Comparison of ENCODE assay signal across 20 cellular contexts in genomic region chr22:38285015-38285414, GRCh38. TPM values are rescaled to one million over a fixed set of nuclear protein-coding genes. Genes with fewer than 3 reads are reported as not detected.
DNase-seq lines count a peak whose midpoint lies in the region; ATAC-seq and TF ChIP-seq lines count a peak whose summit lies in the region.
"Had no signal": no experiment of that assay in that cellular context is flagged by ENCODE, and none has a peak within 500 bp of the region (broad histone marks: within the 10 kb centered on the region; RNA-seq: fewer than 3 reads in every experiment).

No MANE protein-coding gene starts in this region.

- H3K27ac Mint-ChIP-seq in chondrocyte (ENCODE audit: unreplicated experiment): peak overlapping the region; percentile 47
- peak overlapping the region; percentile 91 for H3K27ac Mint-ChIP-seq in nephron progenitor cell
- peak overlapping the region in 1 of 7 donors; percentile 36 for H3K27ac Mint-ChIP-seq in CD4-positive, alpha-beta memory T cell
- H3K27ac Mint-ChIP-seq: activated T-cell treated with anti-CD3 and anti-CD28 coated beads, Interleukin-2, amount 50 U/mL, for 72 hours had no signal

- H3K4me2 ChIP-seq in PC-9: no peak overlapping the region

- in situ Hi-C loops in transverse colon (cut with MboI; ENCODE audit: low pct_ligation_motif_present in 1 of 4, low pct_unique_long_range_greater_than_20kb in 1 of 4, low sequenced_read_pairs in 3 of 4): no loop called here

- H3K36me3 ChIP-seq in PC-9 (ENCODE audit: low read depth): no peaks in the 10 kb centered on the region
- no peaks in the 10 kb centered on the region for H3K36me3 ChIP-seq in transverse colon
- H3K36me3 ChIP-seq in CD4-positive, alpha-beta memory T cell (ENCODE audit: insufficient read depth, low read length): no peaks in the 10 kb centered on the region
- H3K36me3 ChIP-seq: ovary had no signal

- no peak for ATAC-seq in HG03565 (IDR thresholded peaks at IDR 0.05; ENCODE audit: unreplicated experiment)
- ATAC-seq: activated T-cell treated with anti-CD3 and anti-CD28 coated beads, Interleukin-2, amount 50 U/mL, for 72 hours; esophagus mucosa; Panc1 had no signal

- no peaks in the 10 kb centered on the region for H3K27me3 ChIP-seq in PC-9 (ENCODE audit: insufficient read depth, low read depth)
- no peaks in the 10 kb centered on the region for H3K27me3 ChIP-seq in transverse colon
- no peaks in the 10 kb centered on the region for H3K27me3 ChIP-seq in CD4-positive, alpha-beta memory T cell (ENCODE audit: insufficient read depth, low read length)
- H3K27me3 ChIP-seq: ovary, testis had no signal

- DNase-seq in PC-9: no peak
- DNase-seq in chondrocyte (ENCODE audit: low spot score): no peak
- DNase-seq in nephron progenitor cell: no peak
- DNase-seq in transverse colon: no peak
- DNase-seq in CD4-positive, alpha-beta memory T cell: no peak
- no peak for DNase-seq in COLO829 (ENCODE audit: low spot score)
- DNase-seq: activated CD8-positive, alpha-beta memory T cell treated with anti-CD3 and anti-CD28 coated beads for 24 hours; activated naive CD4-positive, alpha-beta T cell treated with anti-CD3 and anti-CD28 coated beads, Interleukin-2, amount 50 U/mL, for 16 hours; activated T-cell treated with anti-CD3 and anti-CD28 coated beads, Interleukin-2, amount 50 U/mL, for 72 hours; AML-193; aorta; DND-41; KG1; NCI-H345; ovary; T-helper 2 cell; testis had no signal

- H3K9me3 Mint-ChIP-seq in chondrocyte (ENCODE audit: low read depth): no peaks in the 10 kb centered on the region
- no peaks in the 10 kb centered on the region for H3K9me3 Mint-ChIP-seq in nephron progenitor cell
- H3K9me3 Mint-ChIP-seq in CD4-positive, alpha-beta memory T cell: no peaks in the 10 kb centered on the region
- H3K9me3 Mint-ChIP-seq: activated T-cell treated with anti-CD3 and anti-CD28 coated beads, Interleukin-2, amount 50 U/mL, for 72 hours had no signal

- no peaks in the 10 kb centered on the region for H4K20me1 ChIP-seq in PC-9 (ENCODE audit: insufficient read depth)

- H3K4me1 Mint-ChIP-seq in chondrocyte (ENCODE audit: low read depth) (peaks cover 20% of the 10 kb centered on the region), nephron progenitor cell (peaks cover 39% of the 10 kb centered on the region)
- H3K4me1 Mint-ChIP-seq in CD4-positive, alpha-beta memory T cell: no peaks in the 10 kb centered on the region

- POLR2A ChIA-PET in PC-9 (lab: Charles Lee; ENCODE audit: unreplicated experiment): interaction anchor here (0.6 kb wide), 1 partner anchor 33 kb away, joined by 5 read pairs; no protein-coding TSS in a partner anchor
- POLR2A ChIA-PET in CD4-positive, alpha-beta memory T cell (lab: Charles Lee; ENCODE audit: partially characterized antibody): interaction anchor here (2.2 kb wide), 1 partner anchor 12 kb away, joined by 5 read pairs; the partner anchor contains the start of gene TMEM184B

- H3K9me3 ChIP-seq in PC-9 (ENCODE audit: insufficient read depth, low read depth) (no peaks in the 10 kb centered on the region), transverse colon (no peaks in the 10 kb centered on the region)
- no peaks in the 10 kb centered on the region for H3K9me3 ChIP-seq in CD4-positive, alpha-beta memory T cell (ENCODE audit: control insufficient read depth in 1 of 2, low read length in 2 of 2)
- H3K9me3 ChIP-seq: ovary, testis had no signal

- H3F3A ChIP-seq in PC-9 (ENCODE audit: insufficient read depth, low read depth): peaks cover 77% of the 10 kb centered on the region

- no peak for TF ChIP-seq CTCF in PC-9 (conservative IDR thresholded peaks at IDR 0.05)
- no peak for TF ChIP-seq CTCF in chondrocyte (IDR thresholded peaks at IDR 0.05)
- no peak for TF ChIP-seq CTCF in nephron progenitor cell (IDR thresholded peaks at IDR 0.05)
- TF ChIP-seq CTCF in transverse colon (IDR thresholded peaks at IDR 0.05): no peak

- CTCF ChIA-PET in PC-9 (lab: Charles Lee): no interaction called here
- CTCF ChIA-PET in CD4-positive, alpha-beta memory T cell (lab: Charles Lee; ENCODE audit: partially characterized antibody): interaction anchor here (0.7 kb wide), 1 partner anchor 331 kb away, joined by 3 read pairs; no protein-coding TSS in a partner anchor

- H3K4me3 Mint-ChIP-seq in chondrocyte (ENCODE audit: unreplicated experiment): no peak overlapping the region
- no peak overlapping the region for H3K4me3 Mint-ChIP-seq in nephron progenitor cell
- H3K4me3 Mint-ChIP-seq in CD4-positive, alpha-beta memory T cell: no peak overlapping the region
- H3K4me3 Mint-ChIP-seq: activated T-cell treated with anti-CD3 and anti-CD28 coated beads, Interleukin-2, amount 50 U/mL, for 72 hours had no signal

- BruUV-seq in PC-9 (replicated peaks; lab: Mats Ljungman, UMichigan): no TSS peak

- H3K36me3 Mint-ChIP-seq in chondrocyte (ENCODE audit: low read depth) (peaks cover 3% of the 10 kb centered on the region), nephron progenitor cell (ENCODE audit: low read depth) (peaks cover 6% of the 10 kb centered on the region)
- no peaks in the 10 kb centered on the region for H3K36me3 Mint-ChIP-seq in CD4-positive, alpha-beta memory T cell

- H3K27me3 Mint-ChIP-seq in chondrocyte (ENCODE audit: low read depth): no peaks in the 10 kb centered on the region
- H3K27me3 Mint-ChIP-seq in nephron progenitor cell (ENCODE audit: low read depth, poor library complexity): no peaks in the 10 kb centered on the region
- no peaks in the 10 kb centered on the region for H3K27me3 Mint-ChIP-seq in CD4-positive, alpha-beta memory T cell

- no peak for TF ChIP-seq EP300 in transverse colon (IDR thresholded peaks at IDR 0.05; ENCODE audit: low read depth)

- H3K79me2 ChIP-seq in PC-9 (ENCODE audit: low read depth): peaks cover 4% of the 10 kb centered on the region; the same call in 1 of the 2 replicates

- H3K9me2 ChIP-seq in PC-9 (ENCODE audit: insufficient read depth): no peaks in the 10 kb centered on the region

- WGBS in transverse colon (ENCODE audit: low coverage in 1 of 2), 2 donors: 67% methylated on average over 8 of the region's 8 CpGs; no CpG with 5 or more reads in 1 of the 2 donors

- intact Hi-C loops in PC-9 (cut with micrococcal nuclease; ENCODE audit: unreplicated experiment): no loop called here
- intact Hi-C loops in transverse colon (cut with DNase I; ENCODE audit: low total_unique reads): no loop called here
- intact Hi-C loops in CD4-positive, alpha-beta memory T cell (cut with micrococcal nuclease): no loop called here

- H3K4me1 ChIP-seq in PC-9 (replicated peaks; ENCODE audit: insufficient read depth): peaks cover 63% of the 10 kb centered on the region
- peaks cover 4 to 22% (median 12%) of the 10 kb centered on the region in 4 donors for H3K4me1 ChIP-seq in transverse colon
- no peaks in the 10 kb centered on the region for H3K4me1 ChIP-seq in CD4-positive, alpha-beta memory T cell (ENCODE audit: insufficient read depth, low read length)
- H3K4me1 ChIP-seq: testis had no signal

- H3K27ac ChIP-seq in PC-9 (peak overlapping the region; percentile 88), transverse colon (peak overlapping the region; percentile 71 to 88 (median 77))
- no peak overlapping the region for H3K27ac ChIP-seq in CD4-positive, alpha-beta memory T cell (ENCODE audit: low read depth, low read length)
- H3K27ac ChIP-seq: ovary, testis had no signal

- no peak overlapping the region for H2AFZ ChIP-seq in PC-9

- TF ChIP-seq POLR2A in transverse colon (IDR thresholded peaks at IDR 0.05): no peak

- H3K4me3 ChIP-seq in PC-9 (no peak overlapping the region), transverse colon (no peak overlapping the region)
- no peak overlapping the region for H3K4me3 ChIP-seq in CD4-positive, alpha-beta memory T cell (ENCODE audit: low read length in 2 of 2)
- H3K4me3 ChIP-seq: ovary, testis had no signal

RNA-seq across cellular contexts. Expression of gene TMEM184B, which starts 12.2 kb away (rescaled TPM):
- total RNA-seq in PC-9 (2021) (185 and 192 TPM in 2 replicates), chondrocyte (117 to 121 TPM (median 121 TPM) in 3 replicates), transverse colon (10 to 100 TPM; 18.7 to 88.4 (median 41.1) TPM)
- total RNA-seq in CD4-positive, alpha-beta memory T cell: 10 to 100 TPM; 35.7 to 36.6 TPM
- 10 to 100 TPM in 1 of 2 donors, 1 to 10 TPM in 1; 9.0 to 23.8 TPM for polyA plus RNA-seq in CD4-positive, alpha-beta memory T cell

RNA-seq across cellular contexts. Expression of gene CSNK1E, which starts 32.2 kb away (rescaled TPM):
- total RNA-seq in PC-9 (2021) (331 and 348 TPM in 2 replicates), chondrocyte (126 to 132 TPM (median 129 TPM) in 3 replicates), transverse colon (100 to 1,000 TPM in 2 of 4 donors, 10 to 100 TPM in 2; 47.9 to 179 (median 106) TPM)
- total RNA-seq in CD4-positive, alpha-beta memory T cell: 100 to 1,000 TPM; 100 to 103 TPM
- polyA plus RNA-seq in CD4-positive, alpha-beta memory T cell: 10 to 100 TPM in 1 of 2 donors, 1 to 10 TPM in 1; 8.8 to 13.3 TPM
